ENCODE assay signal across 1 cellular context in the genomic region with DNA sequence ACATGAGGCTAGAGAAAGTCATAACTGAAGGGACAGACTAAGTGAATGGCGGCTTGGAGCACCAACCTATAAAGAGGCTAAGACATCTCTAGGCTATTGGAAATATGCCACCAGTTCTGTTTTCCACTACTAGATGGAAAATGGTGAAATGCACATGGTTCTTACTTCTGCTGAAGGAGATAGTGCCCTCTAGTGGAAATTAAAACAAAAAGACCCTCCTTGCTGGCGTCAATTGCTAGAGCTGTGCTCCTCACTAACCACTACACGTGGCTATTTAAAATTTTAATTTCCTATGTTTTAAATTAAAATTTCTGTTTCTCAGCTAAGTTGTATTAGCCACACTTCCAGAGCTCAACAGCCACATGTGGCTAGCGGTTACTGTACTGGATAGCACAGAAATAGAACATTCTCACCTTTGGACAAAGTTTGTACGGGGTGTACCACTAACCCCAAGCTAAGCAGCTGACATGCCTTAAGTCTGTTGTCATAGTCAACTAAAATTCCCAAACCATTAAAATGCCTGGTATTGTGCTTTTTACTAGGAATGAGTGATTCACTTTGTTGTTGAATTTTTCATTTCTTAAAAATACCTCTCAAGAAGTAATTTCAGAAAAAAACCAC.
TF ChIP-seq lines count a peak whose summit lies in the region.

No MANE protein-coding gene starts in this region.

TF ChIP-seq in K562, 482 proteins besides CTCF, POLR2A, EP300 and RAD21 (continued from another document):
- TF ChIP-seq NFIC (IDR thresholded peaks at IDR 0.05) (peak; percentile 50), SAFB (IDR thresholded peaks at IDR 0.05; ENCODE audit: borderline replicate concordance, low read depth, low read length) (no peak), ZNF445 (CRISPR knock-in tag; IDR thresholded peaks at IDR 0.05; ENCODE audit: low read depth) (no peak), SMC3 (conservative IDR thresholded peaks at IDR 0.05; ENCODE audit: insufficient read depth, low read depth, low read length) (0 out of 2 replicates have a peak, but pooled peaks have one; percentile 35), DIDO1 (tag; IDR thresholded peaks at IDR 0.05; ENCODE audit: low read depth) (no peak), UBTF (IDR thresholded peaks at IDR 0.05; ENCODE audit: borderline replicate concordance in 1 of 2, low read depth in 2 of 2, low read length in 2 of 2) (no peak), NFE2 (IDR thresholded peaks at IDR 0.05; ENCODE audit: low read depth) (no peak), SRSF1 (IDR thresholded peaks at IDR 0.05; ENCODE audit: low read depth, low read length) (no peak), L3MBTL2 (IDR thresholded peaks at IDR 0.05) (peak; percentile 82), MXD1 (CRISPR knock-in tag; IDR thresholded peaks at IDR 0.05; ENCODE audit: borderline replicate concordance, poor library complexity, severe bottlenecking) (no peak), ZNF589 (CRISPR knock-in tag; IDR thresholded peaks at IDR 0.05; ENCODE audit: low read depth) (no peak), MTA1 (IDR thresholded peaks at IDR 0.05; ENCODE audit: borderline replicate concordance) (no peak), ZNF217 (CRISPR knock-in tag; IDR thresholded peaks at IDR 0.05) (no peak), ETV6 (IDR thresholded peaks at IDR 0.05; ENCODE audit: borderline replicate concordance in 1 of 2, low read depth in 2 of 2, low read length in 1 of 2) (no peak), ETV6 (CRISPR knock-in tag; IDR thresholded peaks at IDR 0.05; ENCODE audit: borderline replicate concordance) (no peak), E2F6 (IDR thresholded peaks at IDR 0.05; ENCODE audit: borderline replicate concordance in 1 of 2, extremely low read depth in 1 of 2, insufficient read depth in 1 of 2, insufficient read length in 1 of 2, low read depth in 1 of 2, low read length in 1 of 2, poor library complexity in 1 of 2, severe bottlenecking in 1 of 2) (peak in 1 of 2 experiments; percentile 64), ESRRA (IDR thresholded peaks at IDR 0.05; ENCODE audit: borderline replicate concordance, low read depth) (no peak), MAZ (CRISPR knock-in tag; conservative IDR thresholded peaks at IDR 0.05 in 1 of 2, IDR thresholded peaks at IDR 0.05 in 1 of 2) (peak in 1 of 2 experiments; percentile 47; a peak in 1 of 4 replicates), ZNF449 (CRISPR knock-in tag; IDR thresholded peaks at IDR 0.05) (no peak), MITF (IDR thresholded peaks at IDR 0.05) (no peak)
- TF ChIP-seq, protein P1, sequence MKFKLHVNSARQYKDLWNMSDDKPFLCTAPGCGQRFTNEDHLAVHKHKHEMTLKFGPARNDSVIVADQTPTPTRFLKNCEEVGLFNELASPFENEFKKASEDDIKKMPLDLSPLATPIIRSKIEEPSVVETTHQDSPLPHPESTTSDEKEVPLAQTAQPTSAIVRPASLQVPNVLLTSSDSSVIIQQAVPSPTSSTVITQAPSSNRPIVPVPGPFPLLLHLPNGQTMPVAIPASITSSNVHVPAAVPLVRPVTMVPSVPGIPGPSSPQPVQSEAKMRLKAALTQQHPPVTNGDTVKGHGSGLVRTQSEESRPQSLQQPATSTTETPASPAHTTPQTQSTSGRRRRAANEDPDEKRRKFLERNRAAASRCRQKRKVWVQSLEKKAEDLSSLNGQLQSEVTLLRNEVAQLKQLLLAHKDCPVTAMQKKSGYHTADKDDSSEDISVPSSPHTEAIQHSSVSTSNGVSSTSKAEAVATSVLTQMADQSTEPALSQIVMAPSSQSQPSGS (CRISPR knock-in tag; IDR thresholded peaks at IDR 0.05), result no peak
- TF ChIP-seq, protein P2, sequence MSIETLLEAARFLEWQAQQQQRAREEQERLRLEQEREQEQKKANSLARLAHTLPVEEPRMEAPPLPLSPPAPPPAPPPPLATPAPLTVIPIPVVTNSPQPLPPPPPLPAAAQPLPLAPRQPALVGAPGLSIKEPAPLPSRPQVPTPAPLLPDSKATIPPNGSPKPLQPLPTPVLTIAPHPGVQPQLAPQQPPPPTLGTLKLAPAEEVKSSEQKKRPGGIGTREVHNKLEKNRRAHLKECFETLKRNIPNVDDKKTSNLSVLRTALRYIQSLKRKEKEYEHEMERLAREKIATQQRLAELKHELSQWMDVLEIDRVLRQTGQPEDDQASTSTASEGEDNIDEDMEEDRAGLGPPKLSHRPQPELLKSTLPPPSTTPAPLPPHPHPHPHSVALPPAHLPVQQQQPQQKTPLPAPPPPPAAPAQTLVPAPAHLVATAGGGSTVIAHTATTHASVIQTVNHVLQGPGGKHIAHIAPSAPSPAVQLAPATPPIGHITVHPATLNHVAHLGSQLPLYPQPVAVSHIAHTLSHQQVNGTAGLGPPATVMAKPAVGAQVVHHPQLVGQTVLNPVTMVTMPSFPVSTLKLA (conservative IDR thresholded peaks at IDR 0.05), result peak; percentile 36 to 38; a peak in 1 of 4 replicates
- TF ChIP-seq, protein P3, sequence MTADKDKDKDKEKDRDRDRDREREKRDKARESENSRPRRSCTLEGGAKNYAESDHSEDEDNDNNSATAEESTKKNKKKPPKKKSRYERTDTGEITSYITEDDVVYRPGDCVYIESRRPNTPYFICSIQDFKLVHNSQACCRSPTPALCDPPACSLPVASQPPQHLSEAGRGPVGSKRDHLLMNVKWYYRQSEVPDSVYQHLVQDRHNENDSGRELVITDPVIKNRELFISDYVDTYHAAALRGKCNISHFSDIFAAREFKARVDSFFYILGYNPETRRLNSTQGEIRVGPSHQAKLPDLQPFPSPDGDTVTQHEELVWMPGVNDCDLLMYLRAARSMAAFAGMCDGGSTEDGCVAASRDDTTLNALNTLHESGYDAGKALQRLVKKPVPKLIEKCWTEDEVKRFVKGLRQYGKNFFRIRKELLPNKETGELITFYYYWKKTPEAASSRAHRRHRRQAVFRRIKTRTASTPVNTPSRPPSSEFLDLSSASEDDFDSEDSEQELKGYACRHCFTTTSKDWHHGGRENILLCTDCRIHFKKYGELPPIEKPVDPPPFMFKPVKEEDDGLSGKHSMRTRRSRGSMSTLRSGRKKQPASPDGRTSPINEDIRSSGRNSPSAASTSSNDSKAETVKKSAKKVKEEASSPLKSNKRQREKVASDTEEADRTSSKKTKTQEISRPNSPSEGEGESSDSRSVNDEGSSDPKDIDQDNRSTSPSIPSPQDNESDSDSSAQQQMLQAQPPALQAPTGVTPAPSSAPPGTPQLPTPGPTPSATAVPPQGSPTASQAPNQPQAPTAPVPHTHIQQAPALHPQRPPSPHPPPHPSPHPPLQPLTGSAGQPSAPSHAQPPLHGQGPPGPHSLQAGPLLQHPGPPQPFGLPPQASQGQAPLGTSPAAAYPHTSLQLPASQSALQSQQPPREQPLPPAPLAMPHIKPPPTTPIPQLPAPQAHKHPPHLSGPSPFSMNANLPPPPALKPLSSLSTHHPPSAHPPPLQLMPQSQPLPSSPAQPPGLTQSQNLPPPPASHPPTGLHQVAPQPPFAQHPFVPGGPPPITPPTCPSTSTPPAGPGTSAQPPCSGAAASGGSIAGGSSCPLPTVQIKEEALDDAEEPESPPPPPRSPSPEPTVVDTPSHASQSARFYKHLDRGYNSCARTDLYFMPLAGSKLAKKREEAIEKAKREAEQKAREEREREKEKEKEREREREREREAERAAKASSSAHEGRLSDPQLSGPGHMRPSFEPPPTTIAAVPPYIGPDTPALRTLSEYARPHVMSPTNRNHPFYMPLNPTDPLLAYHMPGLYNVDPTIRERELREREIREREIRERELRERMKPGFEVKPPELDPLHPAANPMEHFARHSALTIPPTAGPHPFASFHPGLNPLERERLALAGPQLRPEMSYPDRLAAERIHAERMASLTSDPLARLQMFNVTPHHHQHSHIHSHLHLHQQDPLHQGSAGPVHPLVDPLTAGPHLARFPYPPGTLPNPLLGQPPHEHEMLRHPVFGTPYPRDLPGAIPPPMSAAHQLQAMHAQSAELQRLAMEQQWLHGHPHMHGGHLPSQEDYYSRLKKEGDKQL (CRISPR knock-in tag; IDR thresholded peaks at IDR 0.05; ENCODE audit: borderline replicate concordance), result no peak
- TF ChIP-seq, protein P4, sequence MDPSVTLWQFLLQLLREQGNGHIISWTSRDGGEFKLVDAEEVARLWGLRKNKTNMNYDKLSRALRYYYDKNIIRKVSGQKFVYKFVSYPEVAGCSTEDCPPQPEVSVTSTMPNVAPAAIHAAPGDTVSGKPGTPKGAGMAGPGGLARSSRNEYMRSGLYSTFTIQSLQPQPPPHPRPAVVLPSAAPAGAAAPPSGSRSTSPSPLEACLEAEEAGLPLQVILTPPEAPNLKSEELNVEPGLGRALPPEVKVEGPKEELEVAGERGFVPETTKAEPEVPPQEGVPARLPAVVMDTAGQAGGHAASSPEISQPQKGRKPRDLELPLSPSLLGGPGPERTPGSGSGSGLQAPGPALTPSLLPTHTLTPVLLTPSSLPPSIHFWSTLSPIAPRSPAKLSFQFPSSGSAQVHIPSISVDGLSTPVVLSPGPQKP (CRISPR knock-in tag; IDR thresholded peaks at IDR 0.05), result no peak
